ENCODE assay signal across 16 cellular contexts in the genomic region with DNA sequence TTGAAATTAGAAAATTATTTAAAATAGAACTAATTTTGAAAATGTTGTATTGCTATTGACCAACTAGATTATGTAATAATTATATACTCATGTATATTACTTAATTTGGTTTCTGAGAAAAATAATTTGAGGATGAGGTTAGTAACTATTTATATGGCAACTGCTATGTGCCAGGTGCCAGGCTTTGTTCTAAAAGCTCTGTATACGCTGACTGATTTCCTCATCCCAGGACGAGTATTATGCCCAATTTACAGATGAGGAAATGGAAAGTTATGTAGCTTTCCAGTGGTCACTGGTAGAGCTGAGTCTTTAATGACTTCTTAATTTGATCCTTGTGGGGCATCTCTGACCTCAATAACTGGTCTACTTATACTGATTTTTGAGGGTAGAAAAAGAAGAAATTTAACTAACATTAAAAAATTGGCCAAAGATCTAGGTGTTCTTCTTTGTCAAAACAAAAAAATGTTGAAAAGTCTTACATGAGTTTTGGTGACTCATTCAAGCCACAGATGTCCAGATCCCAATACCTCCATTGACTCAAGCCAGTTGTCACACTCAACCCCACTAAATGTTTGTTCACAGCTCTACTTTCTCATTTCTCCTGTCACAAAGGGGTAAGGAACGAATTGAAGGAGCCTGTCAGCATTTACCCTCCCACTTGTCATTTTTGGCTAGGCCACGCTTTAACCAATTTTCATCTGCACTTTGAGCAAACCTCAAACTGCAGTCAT.
"Had no signal": no experiment of that assay in that cellular context is flagged by ENCODE, and none has a peak within 500 bp of the region (broad histone marks: within the 10 kb centered on the region; RNA-seq: fewer than 3 reads in every experiment).

No MANE protein-coding gene starts in this region.

- DNase-seq: activated B cell treated with CpG ODN at 0.5 μM for 24 hours; activated CD4-positive, alpha-beta T cell treated with anti-CD3 and anti-CD28 coated beads, Interleukin-2, amount 10 ng/mL, durations not matched to agents 7 days and 5 days; activated naive CD4-positive, alpha-beta T cell treated with anti-CD3 and anti-CD28 coated beads, Interleukin-2, amount 10 ng/mL, durations not matched to agents 7 days and 5 days; activated T-cell treated with anti-CD3 and anti-CD28 coated beads for 4 hours; adrenal gland; body of pancreas; cortex of kidney; effector memory CD8-positive, alpha-beta T cell; hypothalamus; left cardiac atrium; lower lobe of right lung; midbrain; naive thymus-derived CD4-positive, alpha-beta T cell; stimulated activated CD4-positive, alpha-beta T cell treated with anti-CD3 and anti-CD28 coated beads, Interleukin-4, amount 100 ng/mL, for 4 hours had no signal

- H3K4me3 ChIP-seq: adrenal gland, body of pancreas, lower lobe of right lung, skin epidermis had no signal

- H3K4me1 ChIP-seq: adrenal gland, body of pancreas, lower lobe of right lung had no signal

- H3K27ac ChIP-seq: adrenal gland, body of pancreas, epithelial cell of prostate, lower lobe of right lung, skin epidermis had no signal

- H3K36me3 ChIP-seq: adrenal gland, lower lobe of right lung had no signal

- H3K9me3 ChIP-seq: adrenal gland, body of pancreas, lower lobe of right lung had no signal

- H3K27me3 ChIP-seq: adrenal gland, body of pancreas had no signal
